Comparison of ENCODE assay signal across 16 cellular contexts in genomic region chr7:113099284-113099919, GRCh38. TPM values are rescaled to one million over a fixed set of nuclear protein-coding genes. Genes with fewer than 3 reads are reported as not detected.
DNase-seq lines count a peak whose midpoint lies in the region; ATAC-seq and TF ChIP-seq lines count a peak whose summit lies in the region.
"Had no signal": no experiment of that assay in that cellular context is flagged by ENCODE, and none has a peak within 500 bp of the region (broad histone marks: within the 10 kb centered on the region; RNA-seq: fewer than 3 reads in every experiment).

No MANE protein-coding gene starts in this region.

- CTCF ChIA-PET in PC-3 (lab: Charles Lee): no interaction called here

- H3F3A ChIP-seq in PC-3 (ENCODE audit: low read length, unreplicated experiment): no peaks in the 10 kb centered on the region

- no peak overlapping the region for H3K9ac ChIP-seq in PC-3 (ENCODE audit: low read length)
- H3K9ac ChIP-seq in parathyroid adenoma: no peak overlapping the region

- H3K27me3 ChIP-seq in PC-3 (ENCODE audit: low read length) (peaks cover 19% of the 10 kb centered on the region; the same call in 1 of the 2 replicates), parathyroid adenoma (ENCODE audit: control insufficient read depth, insufficient read depth, low read length) (no peaks in the 10 kb centered on the region)
- H3K27me3 ChIP-seq: gastroesophageal sphincter had no signal

- H3K79me2 ChIP-seq in PC-3 (ENCODE audit: low read length): no peaks in the 10 kb centered on the region
- no peaks in the 10 kb centered on the region for H3K79me2 ChIP-seq in parathyroid adenoma

- no peaks in the 10 kb centered on the region for H3K36me3 Mint-ChIP-seq in activated CD4-positive, alpha-beta T cell treated with anti-CD3 and anti-CD28 coated beads, Interleukin-2, amount 10 ng/mL, durations not matched to agents 24 days and 14 days (ENCODE audit: low read depth)
- H3K36me3 Mint-ChIP-seq: activated naive CD4-positive, alpha-beta T cell treated with anti-CD3 and anti-CD28 coated beads, Interleukin-2, amount 10 ng/mL, durations not matched to agents 7 days and 5 days had no signal

- H3K4me3 ChIP-seq in PC-3 (ENCODE audit: low read length) (no peak overlapping the region), parathyroid adenoma (ENCODE audit: low read depth, low read length) (peak overlapping the region; percentile 38)
- H3K4me3 ChIP-seq: gastroesophageal sphincter had no signal

- no peaks in the 10 kb centered on the region for H3K9me2 ChIP-seq in PC-3 (replicated peaks; ENCODE audit: low read length)

- no peaks in the 10 kb centered on the region for H3K9me3 ChIP-seq in PC-3 (ENCODE audit: low read length)
- no peaks in the 10 kb centered on the region for H3K9me3 ChIP-seq in parathyroid adenoma (ENCODE audit: control insufficient read depth, low read length)
- H3K9me3 ChIP-seq: gastroesophageal sphincter had no signal

- no peaks in the 10 kb centered on the region for H3K4me1 Mint-ChIP-seq in activated CD4-positive, alpha-beta T cell treated with anti-CD3 and anti-CD28 coated beads, Interleukin-2, amount 10 ng/mL, durations not matched to agents 24 days and 14 days
- H3K4me1 Mint-ChIP-seq: activated naive CD4-positive, alpha-beta T cell treated with anti-CD3 and anti-CD28 coated beads, Interleukin-2, amount 10 ng/mL, durations not matched to agents 7 days and 5 days had no signal

- H3K36me3 ChIP-seq in PC-3 (ENCODE audit: low read depth, low read length) (no peaks in the 10 kb centered on the region), parathyroid adenoma (ENCODE audit: control insufficient read depth, insufficient read depth, low read length) (no peaks in the 10 kb centered on the region)
- H3K36me3 ChIP-seq: gastroesophageal sphincter had no signal

- intact Hi-C loops in PC-3 (cut with micrococcal nuclease): no loop called here
- intact Hi-C loops in activated CD4-positive, alpha-beta T cell treated with anti-CD3 and anti-CD28 coated beads, Interleukin-2, amount 10 ng/mL, durations not matched to agents 24 days and 14 days (cut with micrococcal nuclease): no loop called here

- H3K27ac Mint-ChIP-seq in activated CD4-positive, alpha-beta T cell treated with anti-CD3 and anti-CD28 coated beads, Interleukin-2, amount 10 ng/mL, durations not matched to agents 24 days and 14 days: no peak overlapping the region
- H3K27ac Mint-ChIP-seq: activated naive CD4-positive, alpha-beta T cell treated with anti-CD3 and anti-CD28 coated beads, Interleukin-2, amount 10 ng/mL, durations not matched to agents 7 days and 5 days; T-helper 2 cell treated with Interferon-gamma antibody and Interleukin-4, amounts not matched to agents 5 μg/mL and 100 μg/mL, for 36 hours had no signal

- H3K27me3 Mint-ChIP-seq in activated CD4-positive, alpha-beta T cell treated with anti-CD3 and anti-CD28 coated beads, Interleukin-2, amount 10 ng/mL, durations not matched to agents 24 days and 14 days: peaks cover 5% of the 10 kb centered on the region
- H3K27me3 Mint-ChIP-seq: activated naive CD4-positive, alpha-beta T cell treated with anti-CD3 and anti-CD28 coated beads, Interleukin-2, amount 10 ng/mL, durations not matched to agents 7 days and 5 days had no signal

- no peak for TF ChIP-seq CTCF in PC-3 (conservative IDR thresholded peaks at IDR 0.05; ENCODE audit: low read depth, low read length)
- TF ChIP-seq CTCF in parathyroid adenoma (IDR thresholded peaks at IDR 0.05): no peak

- H3K4me3 Mint-ChIP-seq in activated CD4-positive, alpha-beta T cell treated with anti-CD3 and anti-CD28 coated beads, Interleukin-2, amount 10 ng/mL, durations not matched to agents 24 days and 14 days: no peak overlapping the region
- H3K4me3 Mint-ChIP-seq: activated naive CD4-positive, alpha-beta T cell treated with anti-CD3 and anti-CD28 coated beads, Interleukin-2, amount 10 ng/mL, durations not matched to agents 7 days and 5 days; T-helper 2 cell treated with Interferon-gamma antibody and Interleukin-4, amounts not matched to agents 5 μg/mL and 100 μg/mL, for 36 hours had no signal

- H3K4me2 ChIP-seq in PC-3 (ENCODE audit: low read length): no peak overlapping the region
- H3K4me2 ChIP-seq in parathyroid adenoma (ENCODE audit: low read length): peak overlapping the region; percentile 44

- H4K20me1 ChIP-seq in PC-3 (ENCODE audit: low read length): no peaks in the 10 kb centered on the region

- no TSS peak for BruUV-seq in PC-3 (replicated peaks; lab: Mats Ljungman, UMichigan)

- H3K9me3 Mint-ChIP-seq in activated CD4-positive, alpha-beta T cell treated with anti-CD3 and anti-CD28 coated beads, Interleukin-2, amount 10 ng/mL, durations not matched to agents 24 days and 14 days: no peaks in the 10 kb centered on the region
- H3K9me3 Mint-ChIP-seq: activated naive CD4-positive, alpha-beta T cell treated with anti-CD3 and anti-CD28 coated beads, Interleukin-2, amount 10 ng/mL, durations not matched to agents 7 days and 5 days; T-helper 2 cell treated with Interferon-gamma antibody and Interleukin-4, amounts not matched to agents 5 μg/mL and 100 μg/mL, for 36 hours had no signal

- ATAC-seq in PC-3 (peak; percentile 29; the same call in 1 of the 2 replicates), HG02610 (IDR thresholded peaks at IDR 0.05; ENCODE audit: unreplicated experiment) (no peak)
- ATAC-seq: gastroesophageal sphincter had no signal

- no peak overlapping the region for H3K27ac ChIP-seq in PC-3 (ENCODE audit: low read length)
- H3K27ac ChIP-seq in parathyroid adenoma: peak overlapping the region; percentile 2
- H3K27ac ChIP-seq: gastroesophageal sphincter had no signal

- peak; percentile 68 for DNase-seq in DMS53 (lab: John Stamatoyannopoulos, UW)
- DNase-seq in PC-3: peak; percentile 40
- DNase-seq in glomerular visceral epithelial cell (ENCODE audit: extremely low spot score): peak; percentile 2
- no peak for DNase-seq in NCI-H82 (lab: John Stamatoyannopoulos, UW)
- no peak for DNase-seq in D341Med (ENCODE audit: low spot score)
- no peak for DNase-seq in activated CD4-positive, alpha-beta T cell treated with anti-CD3 and anti-CD28 coated beads, Interleukin-2, amount 10 ng/mL, durations not matched to agents 24 days and 14 days
- DNase-seq: activated CD4-positive, alpha-beta T cell treated with anti-CD3 and anti-CD28 coated beads for 1 hour; activated CD8-positive, alpha-beta memory T cell treated with anti-CD3 and anti-CD28 coated beads, Interleukin-2, amount 50 U/mL, for 48 hours; activated naive CD4-positive, alpha-beta T cell treated with anti-CD3 and anti-CD28 coated beads, Interleukin-2, amount 10 ng/mL, durations not matched to agents 7 days and 5 days; GF-D8; NCI-H1930; NCI-H774 had no signal

- no peaks in the 10 kb centered on the region for H3K4me1 ChIP-seq in PC-3 (ENCODE audit: insufficient read depth, low read length)
- H3K4me1 ChIP-seq in parathyroid adenoma: peaks cover 6% of the 10 kb centered on the region
- H3K4me1 ChIP-seq: gastroesophageal sphincter had no signal

- no peak overlapping the region for H2AFZ ChIP-seq in PC-3 (ENCODE audit: low read length)
- H2AFZ ChIP-seq in parathyroid adenoma: peak overlapping the region; percentile 60

- POLR2A ChIA-PET in PC-3 (lab: Charles Lee; ENCODE audit: unreplicated experiment): no interaction called here

RNA-seq across cellular contexts. Expression of gene GPR85, which starts 12.8 kb away (rescaled TPM):
- not detected in 2 replicates for total RNA-seq in PC-3 (2014; rRNA removed)
- total RNA-seq in activated CD4-positive, alpha-beta T cell treated with anti-CD3 and anti-CD28 coated beads, Interleukin-2, amount 10 ng/mL, durations not matched to agents 24 days and 14 days: not detected in 2 replicates

RNA-seq across cellular contexts. Expression of gene SMIM30, which starts 19.0 kb away (rescaled TPM):
- 28.9 and 29.4 TPM in 2 replicates for total RNA-seq in PC-3 (2014; rRNA removed)
- total RNA-seq in activated CD4-positive, alpha-beta T cell treated with anti-CD3 and anti-CD28 coated beads, Interleukin-2, amount 10 ng/mL, durations not matched to agents 24 days and 14 days: 35.0 and 37.7 TPM in 2 replicates

Comparison
In these comparisons a context has a peak if more than half of its experiments do, and no peak if none do; other contexts are left out.
1. DNase-seq: peak in DMS53 (single experiment), PC-3 (single experiment) and glomerular visceral epithelial cell (single experiment); none in NCI-H82 (single experiment), D341Med (single experiment) and activated CD4-positive, alpha-beta T cell treated with anti-CD3 and anti-CD28 coated beads, Interleukin-2, amount 10 ng/mL, durations not matched to agents 24 days and 14 days (single experiment).